In genomic region chr1:107547363-107548155, GRCh38 we compare ENCODE assay signal across 16 cellular contexts.
"Had no signal": no experiment of that assay in that cellular context is flagged by ENCODE, and none has a peak within 500 bp of the region (broad histone marks: within the 10 kb centered on the region; RNA-seq: fewer than 3 reads in every experiment).

No MANE protein-coding gene starts in this region.

- DNase-seq: activated CD4-positive, alpha-beta T cell treated with anti-CD3 and anti-CD28 coated beads for 1 hour; activated CD4-positive, alpha-beta T cell treated with anti-CD3 and anti-CD28 coated beads, Interleukin-2, amount 50 U/mL, for 4 hours; activated CD8-positive, alpha-beta memory T cell treated with anti-CD3 and anti-CD28 coated beads, Interleukin-2, amount 10 ng/mL, durations not matched to agents 7 days and 5 days; activated naive CD4-positive, alpha-beta T cell treated with anti-CD3 and anti-CD28 coated beads, Interleukin-2, amount 10 ng/mL, durations not matched to agents 7 days and 5 days; activated T-cell treated with anti-CD3 and anti-CD28 coated beads, Interleukin-2, amount 50 U/mL, for 1 hour; kidney; left ventricle myocardium inferior; natural killer cell; substantia nigra had no signal

- H3K27ac ChIP-seq: coronary artery, hepatocyte, left ventricle myocardium inferior, neutrophil, parathyroid adenoma, tibial nerve, VCaP had no signal

- H3K9me3 ChIP-seq: left ventricle myocardium inferior, neutrophil, tibial nerve had no signal

- H3K27me3 ChIP-seq: hepatocyte, neutrophil, tibial nerve had no signal

- H3K4me3 ChIP-seq: coronary artery, hepatocyte, left ventricle myocardium inferior, tibial nerve had no signal

- H3K36me3 ChIP-seq: left ventricle myocardium inferior, neutrophil, tibial nerve had no signal

- H3K9ac ChIP-seq: parathyroid adenoma had no signal

- FAIRE-seq: kidney had no signal

- H2AFZ ChIP-seq: hepatocyte, parathyroid adenoma had no signal

- H3K4me2 ChIP-seq: hepatocyte had no signal

- H3K79me2 ChIP-seq: hepatocyte, parathyroid adenoma had no signal

- H3K4me1 ChIP-seq: left ventricle myocardium inferior, parathyroid adenoma, tibial nerve had no signal

- ATAC-seq: activated CD8-positive, alpha-beta memory T cell treated with anti-CD3 and anti-CD28 coated beads, Interleukin-2, amount 10 ng/mL, durations not matched to agents 7 days and 5 days; natural killer cell; stimulated activated memory B cell treated with anti-CD40 and anti-IgM and Interleukin-4, amounts not matched to agents 10 μg/mL and 1 μg/mL and 100 μg/mL, for 72 hours had no signal
